25 cellular contexts compared by ENCODE assay signal in the genomic region with DNA sequence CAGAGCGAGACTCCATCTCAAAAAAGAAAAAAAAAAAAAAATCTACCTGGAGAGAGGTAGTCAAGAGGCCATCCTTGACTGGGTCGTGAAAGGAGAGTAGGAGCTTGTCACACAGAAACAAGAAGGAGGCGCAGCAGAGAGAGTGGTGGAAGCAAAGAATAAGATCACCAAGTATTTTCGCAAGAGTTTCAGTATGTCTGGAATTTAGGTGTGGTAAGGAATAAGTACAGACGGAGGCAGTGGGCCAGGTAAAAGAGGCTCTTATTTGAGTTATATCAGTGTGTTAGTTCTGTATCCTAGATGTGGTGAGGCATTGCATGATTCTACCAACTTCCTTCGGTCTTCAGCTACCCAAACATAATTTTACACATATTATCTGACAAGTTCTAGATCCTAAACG. TPM values are rescaled to one million over a fixed set of nuclear protein-coding genes. Genes with fewer than 3 reads are reported as not detected.
"Had no signal": no experiment of that assay in that cellular context is flagged by ENCODE, and none has a peak within 500 bp of the region (broad histone marks: within the 10 kb centered on the region; RNA-seq: fewer than 3 reads in every experiment).

No MANE protein-coding gene starts in this region.

- H3K36me3 ChIP-seq: gastrocnemius medialis, neural progenitor cell, spleen, suprapubic skin, tibial nerve, vagina had no signal

- H3K4me2 ChIP-seq: neural progenitor cell had no signal

- H3K27me3 ChIP-seq: gastrocnemius medialis, neural progenitor cell, spleen, suprapubic skin, tibial nerve, vagina had no signal

- ATAC-seq: activated T-cell treated with anti-CD3 and anti-CD28 coated beads, Interleukin-2, amount 50 U/mL, for 72 hours; gastrocnemius medialis; natural killer cell; right cardiac atrium had no signal

- H2AFZ ChIP-seq: neural progenitor cell, parathyroid adenoma had no signal

- H3K4me1 ChIP-seq: neural progenitor cell, parathyroid adenoma, spleen, suprapubic skin, tibial nerve, vagina had no signal

- H3K79me2 ChIP-seq: parathyroid adenoma had no signal

- DNase-seq: activated CD4-positive, alpha-beta T cell treated with anti-CD3 and anti-CD28 coated beads for 4 hours; activated CD4-positive, alpha-beta T cell treated with anti-CD3 and anti-CD28 coated beads, Interleukin-2, amount 50 U/mL, for 4 hours; activated naive CD4-positive, alpha-beta T cell treated with Interleukin-2 at 50 U/mL for 16 hours; activated T-cell treated with anti-CD3 and anti-CD28 coated beads for 4 hours; activated T-cell treated with anti-CD3 and anti-CD28 coated beads, Interleukin-2, amount 50 U/mL, for 72 hours; anterior cingulate cortex; dermis blood vessel endothelial cell; effector CD4-positive, alpha-beta T cell; erythroblast; gastrocnemius medialis; hippocampal formation; left cardiac atrium; mesendoderm; natural killer cell; occipital lobe; right cardiac atrium; spleen; stimulated activated naive CD4-positive, alpha-beta T cell had no signal

- H3K9ac ChIP-seq: neural progenitor cell, parathyroid adenoma had no signal

- H3K9me3 ChIP-seq: gastrocnemius medialis, spleen, suprapubic skin, tibial nerve, vagina had no signal

- H3K4me3 ChIP-seq: gastrocnemius medialis, neural progenitor cell, spleen, suprapubic skin, tibial nerve, vagina had no signal

- H3K27ac ChIP-seq: gastrocnemius medialis, neural progenitor cell, parathyroid adenoma, spleen, suprapubic skin, tibial nerve, vagina had no signal

RNA-seq across cellular contexts. Expression of gene ATP10A, which starts 14.6 kb away (rescaled TPM):
- total RNA-seq: pulmonary artery endothelial cell had no signal
- polyA plus RNA-seq: keratinocyte had no signal
